12 cellular contexts compared by ENCODE assay signal in the genomic region with DNA sequence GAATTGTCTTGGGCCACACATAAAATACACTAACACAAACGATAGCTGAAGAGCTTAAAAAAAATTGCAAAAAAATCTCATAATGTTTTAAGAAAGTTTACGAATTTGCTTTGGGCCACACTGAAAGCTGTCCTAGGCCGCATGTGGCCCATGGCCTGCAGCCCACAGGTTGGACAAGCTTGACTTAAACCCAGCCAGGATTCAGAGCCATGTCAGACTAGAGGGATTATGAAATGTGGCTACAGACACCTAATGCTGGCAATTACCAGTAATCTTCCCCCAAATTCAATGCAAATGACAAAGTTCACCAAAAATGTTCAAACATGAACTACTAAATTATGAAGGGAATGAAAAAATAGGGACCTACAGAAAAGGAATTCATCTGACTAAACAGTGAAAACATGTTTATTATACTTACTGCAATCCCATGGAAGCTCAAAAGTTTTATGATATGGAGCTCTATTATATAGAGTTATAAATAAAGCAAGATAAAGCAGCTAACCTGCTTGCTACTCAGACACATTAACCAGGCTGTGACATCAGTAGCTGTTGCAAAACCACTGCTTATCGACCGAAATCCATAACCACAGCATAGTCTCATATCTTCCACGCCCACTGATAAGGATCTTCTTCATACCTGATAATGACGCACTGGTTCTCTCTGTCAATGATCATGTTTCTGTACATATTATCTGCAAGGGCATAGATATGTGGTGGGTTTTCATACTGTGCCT. TPM values are rescaled to one million over a fixed set of nuclear protein-coding genes. Genes with fewer than 3 reads are reported as not detected.
DNase-seq lines count a peak whose midpoint lies in the region; ATAC-seq, FAIRE-seq and TF ChIP-seq lines count a peak whose summit lies in the region.
"Had no signal": no experiment of that assay in that cellular context is flagged by ENCODE, and none has a peak within 500 bp of the region (broad histone marks: within the 10 kb centered on the region; RNA-seq: fewer than 3 reads in every experiment).

No MANE protein-coding gene starts in this region.

- peak overlapping the region; percentile 76 for H3K27ac Mint-ChIP-seq in activated T-helper 1 cell treated with anti-CD3 and anti-CD28 coated beads, Interleukin-12 subunit alpha, Interleukin-12 subunit beta, Interleukin-2, Interleukin-4 antibody, amounts not matched to agents 30 ng/mL and 10 ng/mL and 1 ng/mL, durations not matched to agents 14 hours and 24 hours and 36 hours

- no peak overlapping the region for H3K4me3 ChIP-seq in psoas muscle
- H3K4me3 ChIP-seq: HAP-1 had no signal

- H3K27me3 Mint-ChIP-seq in activated T-helper 1 cell treated with anti-CD3 and anti-CD28 coated beads, Interleukin-12 subunit alpha, Interleukin-12 subunit beta, Interleukin-2, Interleukin-4 antibody, amounts not matched to agents 30 ng/mL and 10 ng/mL and 1 ng/mL, durations not matched to agents 14 hours and 24 hours and 36 hours (ENCODE audit: insufficient read depth): peaks cover 3% of the 10 kb centered on the region

- no peaks in the 10 kb centered on the region for H3K9me3 ChIP-seq in psoas muscle
- H3K9me3 ChIP-seq: HAP-1 had no signal

- peaks cover 0 to 25% of the 10 kb centered on the region in 2 donors for H3K36me3 ChIP-seq in psoas muscle (ENCODE audit: insufficient read depth in 1 of 2, low read depth in 1 of 2)
- H3K36me3 ChIP-seq: HAP-1 had no signal

- 90 to 93% (median 91%) methylated on average over 7 of the region's 7 CpGs for WGBS in psoas muscle, 3 donors

- H3K27ac ChIP-seq in psoas muscle: no peak overlapping the region

- H3K4me1 ChIP-seq in psoas muscle: no peaks in the 10 kb centered on the region
- H3K4me1 ChIP-seq: HAP-1 had no signal

- intact Hi-C loops in activated T-helper 1 cell treated with anti-CD3 and anti-CD28 coated beads, Interleukin-12 subunit alpha, Interleukin-12 subunit beta, Interleukin-2, Interleukin-4 antibody, amounts not matched to agents 30 ng/mL and 10 ng/mL and 1 ng/mL, durations not matched to agents 14 hours and 24 hours and 36 hours (cut with micrococcal nuclease): loop anchor here (2.0 to 5.0 kb wide), 2 partner anchors 43 to 116 kb away; a partner anchor contains a TSS
- intact Hi-C loops in psoas muscle (cut with DNase I) (no loop called here), cardiac septum (cut with DNase I) (no loop called here)

- H3K4me1 Mint-ChIP-seq in activated T-helper 1 cell treated with anti-CD3 and anti-CD28 coated beads, Interleukin-12 subunit alpha, Interleukin-12 subunit beta, Interleukin-2, Interleukin-4 antibody, amounts not matched to agents 30 ng/mL and 10 ng/mL and 1 ng/mL, durations not matched to agents 14 hours and 24 hours and 36 hours (ENCODE audit: low read depth): peaks cover 47% of the 10 kb centered on the region

- no peaks in the 10 kb centered on the region for H3K27me3 ChIP-seq in psoas muscle (ENCODE audit: insufficient read depth in 3 of 3, low read length in 2 of 3)

- FAIRE-seq in GM18507 (lab: Jason Lieb, UNC): peak; percentile 86

- H3K36me3 Mint-ChIP-seq in activated T-helper 1 cell treated with anti-CD3 and anti-CD28 coated beads, Interleukin-12 subunit alpha, Interleukin-12 subunit beta, Interleukin-2, Interleukin-4 antibody, amounts not matched to agents 30 ng/mL and 10 ng/mL and 1 ng/mL, durations not matched to agents 14 hours and 24 hours and 36 hours (ENCODE audit: low read depth): peaks cover 19% of the 10 kb centered on the region

- no peak overlapping the region for H3K4me3 Mint-ChIP-seq in activated T-helper 1 cell treated with anti-CD3 and anti-CD28 coated beads, Interleukin-12 subunit alpha, Interleukin-12 subunit beta, Interleukin-2, Interleukin-4 antibody, amounts not matched to agents 30 ng/mL and 10 ng/mL and 1 ng/mL, durations not matched to agents 14 hours and 24 hours and 36 hours

- ATAC-seq in HG02973 (IDR thresholded peaks at IDR 0.05; ENCODE audit: unreplicated experiment): no peak
- ATAC-seq in psoas muscle: no peak

- TF ChIP-seq CTCF in psoas muscle (IDR thresholded peaks at IDR 0.05): no peak

- no peaks in the 10 kb centered on the region for H3K9me3 Mint-ChIP-seq in activated T-helper 1 cell treated with anti-CD3 and anti-CD28 coated beads, Interleukin-12 subunit alpha, Interleukin-12 subunit beta, Interleukin-2, Interleukin-4 antibody, amounts not matched to agents 30 ng/mL and 10 ng/mL and 1 ng/mL, durations not matched to agents 14 hours and 24 hours and 36 hours

- DNase-seq in GM18507 (ENCODE audit: extremely low spot score, insufficient read length, low read depth) (peak; percentile 25), HT-29 (ENCODE audit: low spot score) (peak; percentile 87), mucosa of gallbladder (ENCODE audit: low spot score) (peak; percentile 84), hypothalamus (lab: John Stamatoyannopoulos, UW) (no peak), psoas muscle (no peak), cardiac septum (ENCODE audit: low spot score) (no peak)
- DNase-seq in activated T-helper 1 cell treated with anti-CD3 and anti-CD28 coated beads, Interleukin-12 subunit alpha, Interleukin-12 subunit beta, Interleukin-2, Interleukin-4 antibody, amounts not matched to agents 30 ng/mL and 10 ng/mL and 1 ng/mL, durations not matched to agents 14 hours and 24 hours and 36 hours (ENCODE audit: low spot score): peak; percentile 34
- DNase-seq: activated effector memory CD4-positive, alpha-beta T cell treated with Interleukin-2 at 50 U/mL for 16 hours; DMS153; effector CD8-positive, alpha-beta T cell had no signal

RNA-seq across cellular contexts. Expression of a gene that starts 49.2 kb away (rescaled TPM):
- not detected in 2 replicates for total RNA-seq in HT-29 (2014; rRNA removed; shearing (Covaris generic))
- not detected in 2 replicates for total RNA-seq in activated T-helper 1 cell treated with anti-CD3 and anti-CD28 coated beads, Interleukin-12 subunit alpha, Interleukin-12 subunit beta, Interleukin-2, Interleukin-4 antibody, amounts not matched to agents 30 ng/mL and 10 ng/mL and 1 ng/mL, durations not matched to agents 14 hours and 24 hours and 36 hours
- total RNA-seq in mucosa of gallbladder (not detected), psoas muscle (not detected), cardiac septum (not detected)
- polyA plus RNA-seq in psoas muscle: under 1 TPM in 2 of 3 donors, not detected in 1; 0.06 TPM

Comparison
In these comparisons a context has a peak if more than half of its experiments do, and no peak if none do; other contexts are left out.
1. DNase-seq: peak in GM18507 (single experiment), HT-29 (single experiment), activated T-helper 1 cell treated with anti-CD3 and anti-CD28 coated beads, Interleukin-12 subunit alpha, Interleukin-12 subunit beta, Interleukin-2, Interleukin-4 antibody, amounts not matched to agents 30 ng/mL and 10 ng/mL and 1 ng/mL, durations not matched to agents 14 hours and 24 hours and 36 hours (single experiment) and mucosa of gallbladder (single experiment); none in hypothalamus (0 of 51), psoas muscle (0 of 2) and cardiac septum (single experiment).